Comparison of ENCODE assay signal across 34 cellular contexts in the genomic region with DNA sequence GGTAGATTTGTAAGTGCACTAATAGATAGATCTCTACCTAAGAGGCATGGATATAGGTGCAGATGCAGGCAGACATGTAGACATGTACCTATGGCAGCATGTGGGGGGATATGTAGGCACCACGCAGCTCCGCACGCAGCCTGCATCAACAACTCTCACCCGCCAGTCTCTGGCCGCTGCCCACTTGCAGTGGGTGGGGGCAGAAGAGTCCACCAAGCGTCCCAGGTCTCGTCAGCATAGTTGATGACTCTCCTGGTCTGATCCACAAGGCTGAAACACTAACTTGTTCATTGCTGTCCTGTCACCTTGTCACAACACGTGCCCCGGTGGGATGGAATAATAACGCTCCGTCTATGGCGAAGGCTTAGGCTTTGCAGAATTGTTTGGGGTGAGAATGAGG.
"Had no signal": no experiment of that assay in that cellular context is flagged by ENCODE, and none has a peak within 500 bp of the region (broad histone marks: within the 10 kb centered on the region; RNA-seq: fewer than 3 reads in every experiment).

No MANE protein-coding gene starts in this region.

- H3K4me3 Mint-ChIP-seq: activated B cell treated with CpG ODN at 0.5 μM for 24 hours; activated CD4-positive, alpha-beta memory T cell treated with anti-CD3 and anti-CD28 coated beads for 36 hours; activated CD4-positive, alpha-beta T cell treated with anti-CD3 and anti-CD28 coated beads, Interleukin-2, amount 10 ng/mL, durations not matched to agents 24 days and 14 days; activated CD8-positive, alpha-beta T cell treated with anti-CD3 and anti-CD28 coated beads for 36 hours; activated naive CD4-positive, alpha-beta T cell treated with anti-CD3 and anti-CD28 coated beads for 36 hours; activated naive CD8-positive, alpha-beta T cell treated with anti-CD3 and anti-CD28 coated beads for 36 hours; activated T-cell treated with anti-CD3 and anti-CD28 coated beads, Interleukin-2, amount 50 U/mL, for 24 hours; T-helper 1 cell treated with Interleukin-12 subunit alpha and Interleukin-12 subunit beta and Interleukin-4 antibody, amounts not matched to agents 30 μg/mL and 1 μg/mL, for 36 hours; T-helper 2 cell treated with Interferon-gamma antibody and Interleukin-4, amounts not matched to agents 5 μg/mL and 100 μg/mL, for 36 hours had no signal

- H3K4me3 ChIP-seq: adrenal gland, body of pancreas, breast epithelium had no signal

- H3K4me1 Mint-ChIP-seq: activated CD4-positive, alpha-beta T cell treated with anti-CD3 and anti-CD28 coated beads, Interleukin-2, amount 10 ng/mL, durations not matched to agents 24 days and 14 days; activated naive CD8-positive, alpha-beta T cell treated with anti-CD3 and anti-CD28 coated beads for 36 hours had no signal

- H3K27me3 ChIP-seq: adrenal gland, body of pancreas, brain microvascular endothelial cell had no signal

- H3K27ac ChIP-seq: adrenal gland, body of pancreas, brain microvascular endothelial cell, breast epithelium, VCaP had no signal

- H3K36me3 Mint-ChIP-seq: activated CD4-positive, alpha-beta memory T cell treated with anti-CD3 and anti-CD28 coated beads for 36 hours; activated naive CD4-positive, alpha-beta T cell treated with anti-CD3 and anti-CD28 coated beads, Interleukin-2, amount 50 U/mL, for 72 hours; activated naive CD8-positive, alpha-beta T cell treated with anti-CD3 and anti-CD28 coated beads for 36 hours had no signal

- FAIRE-seq: astrocyte, colon, TTC549 had no signal

- H3K36me3 ChIP-seq: adrenal gland, brain microvascular endothelial cell, breast epithelium had no signal

- H3K9me3 Mint-ChIP-seq: activated B cell treated with CpG ODN at 0.5 μM for 24 hours; activated CD4-positive, alpha-beta memory T cell treated with anti-CD3 and anti-CD28 coated beads for 36 hours; activated CD4-positive, alpha-beta T cell treated with anti-CD3 and anti-CD28 coated beads, Interleukin-2, amount 10 ng/mL, durations not matched to agents 24 days and 14 days; activated CD8-positive, alpha-beta T cell treated with anti-CD3 and anti-CD28 coated beads for 36 hours; activated naive CD4-positive, alpha-beta T cell treated with anti-CD3 and anti-CD28 coated beads for 36 hours; activated naive CD4-positive, alpha-beta T cell treated with anti-CD3 and anti-CD28 coated beads, Interleukin-2, amount 50 U/mL, for 72 hours; activated naive CD8-positive, alpha-beta T cell treated with anti-CD3 and anti-CD28 coated beads for 36 hours; activated T-cell treated with anti-CD3 and anti-CD28 coated beads, Interleukin-2, amount 50 U/mL, for 24 hours; activated T-helper 2 cell treated with anti-CD3 and anti-CD28 coated beads, Interferon-gamma antibody, Interleukin-2, Interleukin-4, amounts not matched to agents 10 μg/mL and 5 μg/mL and 100 μg/mL, durations not matched to agents 14 hours and 24 hours and 36 hours; T-helper 1 cell treated with Interleukin-12 subunit alpha and Interleukin-12 subunit beta and Interleukin-4 antibody, amounts not matched to agents 30 μg/mL and 1 μg/mL, for 36 hours; T-helper 2 cell treated with Interferon-gamma antibody and Interleukin-4, amounts not matched to agents 5 μg/mL and 100 μg/mL, for 36 hours had no signal

- H3K9me3 ChIP-seq: adrenal gland, body of pancreas, breast epithelium had no signal

- ATAC-seq: activated CD8-positive, alpha-beta T cell treated with anti-CD3 and anti-CD28 coated beads for 36 hours; activated naive CD4-positive, alpha-beta T cell treated with anti-CD3 and anti-CD28 coated beads, Interleukin-2, amount 50 U/mL, for 72 hours; body of pancreas had no signal

- H3K4me1 ChIP-seq: adrenal gland, body of pancreas, breast epithelium had no signal

- DNase-seq: activated B cell treated with CpG ODN at 0.5 μM for 24 hours; activated CD4-positive, alpha-beta memory T cell treated with anti-CD3 and anti-CD28 coated beads for 36 hours; activated CD4-positive, alpha-beta T cell treated with anti-CD3 and anti-CD28 coated beads for 4 hours; activated CD4-positive, alpha-beta T cell treated with anti-CD3 and anti-CD28 coated beads, Interleukin-2, amount 10 ng/mL, durations not matched to agents 24 days and 14 days; activated CD4-positive, alpha-beta T cell treated with anti-CD3 and anti-CD28 coated beads, Interleukin-2, amount 50 U/mL, for 1 hour; activated CD4-positive, alpha-beta T cell treated with anti-CD3 and anti-CD28 coated beads, Interleukin-2, amount 50 U/mL, for 4 hours; activated CD4-positive, CD25-positive, alpha-beta regulatory T cell treated with anti-CD3 and anti-CD28 coated beads, Interleukin-2, amount 50 U/mL, for 72 hours; activated CD8-positive, alpha-beta memory T cell treated with anti-CD3 and anti-CD28 coated beads, Interleukin-2, amount 50 U/mL, for 4 hours; activated CD8-positive, alpha-beta T cell treated with anti-CD3 and anti-CD28 coated beads for 36 hours; activated effector memory CD4-positive, alpha-beta T cell treated with Interleukin-2 at 50 U/mL for 16 hours; activated gamma-delta T cell; activated naive CD4-positive, alpha-beta T cell; activated naive CD4-positive, alpha-beta T cell treated with anti-CD3 and anti-CD28 coated beads for 36 hours; activated naive CD4-positive, alpha-beta T cell treated with anti-CD3 and anti-CD28 coated beads, Interleukin-2, amount 50 U/mL, for 16 hours; activated naive CD8-positive, alpha-beta T cell treated with anti-CD3 and anti-CD28 coated beads for 36 hours; activated T-cell treated with anti-CD3 and anti-CD28 coated beads, Interleukin-2, amount 50 U/mL, for 24 hours; activated T-cell treated with anti-CD3 and anti-CD28 coated beads, Interleukin-2, amount 50 U/mL, for 48 hours; adrenal gland; amniotic stem cell; aorta; body of pancreas; brain microvascular endothelial cell; central memory CD4-positive, alpha-beta T cell; T-helper 2 cell; T-helper 9 cell had no signal

- H3K27me3 Mint-ChIP-seq: activated CD4-positive, alpha-beta memory T cell treated with anti-CD3 and anti-CD28 coated beads for 36 hours; activated T-cell treated with anti-CD3 and anti-CD28 coated beads, Interleukin-2, amount 50 U/mL, for 24 hours had no signal

- H3K27ac Mint-ChIP-seq: activated B cell treated with CpG ODN at 0.5 μM for 24 hours; activated CD4-positive, alpha-beta memory T cell treated with anti-CD3 and anti-CD28 coated beads for 36 hours; activated CD4-positive, alpha-beta T cell treated with anti-CD3 and anti-CD28 coated beads, Interleukin-2, amount 10 ng/mL, durations not matched to agents 24 days and 14 days; activated CD8-positive, alpha-beta T cell treated with anti-CD3 and anti-CD28 coated beads for 36 hours; activated naive CD4-positive, alpha-beta T cell treated with anti-CD3 and anti-CD28 coated beads for 36 hours; activated naive CD4-positive, alpha-beta T cell treated with anti-CD3 and anti-CD28 coated beads, Interleukin-2, amount 50 U/mL, for 72 hours; activated naive CD8-positive, alpha-beta T cell treated with anti-CD3 and anti-CD28 coated beads for 36 hours; activated T-cell treated with anti-CD3 and anti-CD28 coated beads, Interleukin-2, amount 50 U/mL, for 24 hours; activated T-helper 2 cell treated with anti-CD3 and anti-CD28 coated beads, Interferon-gamma antibody, Interleukin-2, Interleukin-4, amounts not matched to agents 10 μg/mL and 5 μg/mL and 100 μg/mL, durations not matched to agents 14 hours and 24 hours and 36 hours; T-helper 1 cell treated with Interleukin-12 subunit alpha and Interleukin-12 subunit beta and Interleukin-4 antibody, amounts not matched to agents 30 μg/mL and 1 μg/mL, for 36 hours; T-helper 2 cell treated with Interferon-gamma antibody and Interleukin-4, amounts not matched to agents 5 μg/mL and 100 μg/mL, for 36 hours had no signal
